In the genomic region with DNA sequence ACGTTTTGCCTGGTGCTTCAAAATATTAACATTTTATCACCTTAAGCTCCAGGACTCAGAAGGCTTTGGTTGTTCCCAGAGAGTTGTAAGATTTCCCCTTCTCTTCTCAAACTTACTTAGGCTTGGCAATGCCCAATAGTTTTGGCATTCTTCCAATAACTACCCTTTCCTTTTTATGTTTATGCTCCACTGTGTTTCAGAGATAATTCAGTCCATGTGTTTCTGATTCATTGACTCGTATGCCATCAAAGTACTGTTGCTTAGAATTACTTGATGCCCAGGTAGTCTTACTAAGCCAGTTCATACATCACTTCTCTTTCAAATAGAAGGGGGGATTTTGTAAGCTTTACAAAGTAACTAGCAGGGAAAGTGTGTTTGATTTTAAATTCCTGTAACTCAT, we compare ENCODE assay signal across 19 cellular contexts.
"Had no signal": no experiment of that assay in that cellular context is flagged by ENCODE, and none has a peak within 500 bp of the region (broad histone marks: within the 10 kb centered on the region; RNA-seq: fewer than 3 reads in every experiment).

No MANE protein-coding gene starts in this region.

- H3K27ac Mint-ChIP-seq: natural killer cell, progenitor cell of endocrine pancreas had no signal

- H3K4me3 ChIP-seq: body of pancreas, coronary artery, mucosa of descending colon, sigmoid colon, transverse colon had no signal

- H3K27ac ChIP-seq: body of pancreas, coronary artery, foreskin keratinocyte, sigmoid colon, transverse colon had no signal

- H3K27me3 ChIP-seq: body of pancreas, foreskin keratinocyte, sigmoid colon, transverse colon had no signal

- H3K27me3 Mint-ChIP-seq: progenitor cell of endocrine pancreas had no signal

- H3K4me1 ChIP-seq: body of pancreas, foreskin keratinocyte, sigmoid colon had no signal

- H3K36me3 ChIP-seq: sigmoid colon, transverse colon had no signal

- H3K4me3 Mint-ChIP-seq: natural killer cell had no signal

- H3K4me1 Mint-ChIP-seq: natural killer cell had no signal

- H3K9me3 ChIP-seq: body of pancreas, mucosa of descending colon, sigmoid colon, transverse colon had no signal

- H3K36me3 Mint-ChIP-seq: natural killer cell had no signal

- ATAC-seq: body of pancreas, foreskin keratinocyte, left lobe of liver, mucosa of descending colon, natural killer cell had no signal

- DNase-seq: activated CD4-positive, alpha-beta T cell treated with anti-CD3 and anti-CD28 coated beads, Interleukin-2, amount 50 U/mL, for 1 hour; activated naive CD4-positive, alpha-beta T cell treated with anti-CD3 and anti-CD28 coated beads, Interleukin-2, amount 50 U/mL, for 16 hours; activated T-cell treated with anti-CD3 and anti-CD28 coated beads, Interleukin-2, amount 50 U/mL, for 1 hour; body of pancreas; central memory CD4-positive, alpha-beta T cell; effector CD8-positive, alpha-beta T cell; foreskin keratinocyte; mammary epithelial cell; mucosa of descending colon; natural killer cell; nucleus accumbens; sigmoid colon; stimulated activated CD4-positive, alpha-beta T cell treated with anti-CD3 and anti-CD28 coated beads, Interleukin-2, amount 100 ng/mL, for 24 hours; stimulated activated naive CD4-positive, alpha-beta T cell; substantia nigra; transverse colon had no signal
